ENCODE assay signal across 28 cellular contexts in genomic region chr11:106070606-106071005, GRCh38.
"Had no signal": no experiment of that assay in that cellular context is flagged by ENCODE, and none has a peak within 500 bp of the region (broad histone marks: within the 10 kb centered on the region; RNA-seq: fewer than 3 reads in every experiment).

No MANE protein-coding gene starts in this region.

- H3K36me3 ChIP-seq: SJCRH30 had no signal

- H3K27me3 ChIP-seq: SJCRH30 had no signal

- ATAC-seq: activated T-helper 17 cell treated with anti-CD3 and anti-CD28 coated beads, Interleukin-2, amount 50 U/mL, for 72 hours; Panc1; Right ventricle myocardium inferior; T-helper 17 cell had no signal

- H3K27ac ChIP-seq: SJCRH30 had no signal

- H3K4me3 ChIP-seq: SJCRH30 had no signal

- H3K9me3 ChIP-seq: SJCRH30 had no signal

- H3K4me1 ChIP-seq: SJCRH30 had no signal

- DNase-seq: activated B cell treated with CpG ODN at 0.5 μM for 24 hours; activated CD4-positive, alpha-beta memory T cell treated with anti-CD3 and anti-CD28 coated beads for 36 hours; activated CD4-positive, alpha-beta T cell treated with anti-CD3 and anti-CD28 coated beads for 1 hour; activated CD4-positive, alpha-beta T cell treated with anti-CD3 and anti-CD28 coated beads, Interleukin-2, amount 10 ng/mL, durations not matched to agents 24 days and 14 days; activated gamma-delta T cell treated with Interleukin-2 at 50 U/mL for 16 hours; activated naive CD4-positive, alpha-beta T cell treated with anti-CD3 and anti-CD28 coated beads, Interleukin-2, amount 10 ng/mL, durations not matched to agents 7 days and 5 days; activated naive CD8-positive, alpha-beta T cell treated with anti-CD3 and anti-CD28 coated beads for 36 hours; activated T-cell treated with anti-CD3 and anti-CD28 coated beads for 4 hours; activated T-cell treated with anti-CD3 and anti-CD28 coated beads, Interleukin-2, amount 50 U/mL, for 48 hours; anterior cingulate cortex; central memory CD4-positive, alpha-beta T cell; MM.1S; NCI-H1092 treated with DMSO at 0.1 percent for 48 hours; NCI-H1417 treated with DMSO at 0.1 percent for 48 hours; NCI-H1694; NCI-H2029 treated with DMSO at 0.1 percent for 48 hours; NCI-H345; NCI-H510A treated with DMSO at 0.1 percent for 48 hours; NCI-H69; NK-92 treated with Interleukin-12 subunit alpha and Interleukin-12 subunit beta, amount 100 ng/mL, for 24 hours; OCI-M1; RPMI8226; SJCRH30; T-helper 17 cell; T-helper 9 cell had no signal
